ENCODE assay signal across 8 cellular contexts in the genomic region with DNA sequence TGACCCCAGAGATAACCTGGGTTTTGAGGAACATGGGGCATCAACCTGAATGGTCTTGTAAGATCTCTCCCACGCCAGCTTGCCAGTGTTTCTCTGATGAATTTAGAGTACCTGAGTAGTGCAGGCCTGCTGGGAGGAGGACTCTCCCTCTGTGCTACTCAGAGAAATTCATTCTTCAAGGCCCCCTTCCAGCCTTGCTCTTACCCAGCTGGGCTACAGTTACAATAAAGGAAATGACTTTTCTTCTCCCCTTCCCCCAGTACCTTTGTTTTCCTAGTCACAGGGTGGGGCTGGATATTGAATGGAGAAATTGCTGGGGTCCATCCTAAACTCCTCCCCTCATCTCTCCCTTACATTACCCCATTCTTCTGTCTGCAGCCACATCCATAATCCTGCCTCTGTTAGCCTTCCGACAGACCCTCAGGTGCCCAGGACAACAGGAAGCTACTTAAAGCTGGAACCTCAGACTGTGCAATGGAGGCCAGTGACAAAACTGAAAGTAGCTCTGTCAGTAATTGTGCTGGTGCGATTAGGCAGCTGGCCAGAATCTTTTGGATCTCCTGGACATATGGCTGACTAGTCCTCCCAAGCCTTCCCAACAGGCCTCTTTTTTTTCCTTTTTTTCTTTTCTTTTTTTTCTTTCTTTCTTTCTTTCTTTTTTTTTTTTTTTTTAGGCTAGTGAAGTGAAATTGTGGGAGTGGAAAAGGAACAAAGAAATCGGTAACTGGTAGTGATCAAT. TPM values are rescaled to one million over a fixed set of nuclear protein-coding genes. Genes with fewer than 3 reads are reported as not detected.
DNase-seq lines count a peak whose midpoint lies in the region; ATAC-seq and TF ChIP-seq lines count a peak whose summit lies in the region.

No MANE protein-coding gene starts in this region.

- peak overlapping the region; percentile 11 for H3K27ac Mint-ChIP-seq in endodermal cell
- peak overlapping the region; percentile 68 for H3K27ac Mint-ChIP-seq in nephron progenitor cell

- no peaks in the 10 kb centered on the region for H3K9me3 ChIP-seq in endodermal cell (ENCODE audit: control insufficient read depth, low read length)

- DNase-seq in DMS153 (lab: John Stamatoyannopoulos, UW) (peak; percentile 44), NCI-H82 treated with DMSO at 0.1 percent for 48 hours (lab: John Stamatoyannopoulos, UW; ENCODE audit: unreplicated experiment) (peak; percentile 46), endodermal cell (no peak), nephron progenitor cell (no peak), GOT3 (lab: John Stamatoyannopoulos, UW) (no peak), DMS114 treated with DMSO at 0.1 percent for 48 hours (lab: John Stamatoyannopoulos, UW; ENCODE audit: unreplicated experiment) (no peak)
- DNase-seq in stimulated activated CD4-positive, alpha-beta T cell treated with anti-CD3 and anti-CD28 coated beads, Interleukin-4, amount 100 ng/mL, for 1 hour: no peak

- H3K4me3 Mint-ChIP-seq in endodermal cell (no peak overlapping the region), nephron progenitor cell (peak overlapping the region; percentile 10)

- H3K36me3 Mint-ChIP-seq in endodermal cell (ENCODE audit: low read depth): peaks cover 16% of the 10 kb centered on the region
- peaks cover 2% of the 10 kb centered on the region for H3K36me3 Mint-ChIP-seq in nephron progenitor cell (ENCODE audit: low read depth)

- no peaks in the 10 kb centered on the region for H3K27me3 ChIP-seq in endodermal cell (ENCODE audit: control insufficient read depth, insufficient read depth, low read length, poor library complexity, severe bottlenecking)

- peaks cover 7% of the 10 kb centered on the region for H3K4me1 ChIP-seq in endodermal cell (ENCODE audit: control insufficient read depth, insufficient read depth, low read length)

- no peaks in the 10 kb centered on the region for H3K27me3 Mint-ChIP-seq in endodermal cell (ENCODE audit: insufficient read depth)
- no peaks in the 10 kb centered on the region for H3K27me3 Mint-ChIP-seq in nephron progenitor cell (ENCODE audit: low read depth, poor library complexity)

- H3K27ac ChIP-seq in endodermal cell (ENCODE audit: low read depth, low read length): peak overlapping the region; percentile 18

- WGBS in endodermal cell (ENCODE audit: insufficient coverage in 1 of 2, insufficient read length in 1 of 2), 2 experiments: 94 to 96% methylated on average over 3 to 4 of the region's 4 CpGs

- no peak for ATAC-seq in GM18861 (IDR thresholded peaks at IDR 0.05; ENCODE audit: unreplicated experiment)

- H3K4me1 Mint-ChIP-seq in endodermal cell (peaks cover 5% of the 10 kb centered on the region), nephron progenitor cell (peaks cover 29% of the 10 kb centered on the region)

- H3K9me3 Mint-ChIP-seq in endodermal cell (no peaks in the 10 kb centered on the region), nephron progenitor cell (no peaks in the 10 kb centered on the region)

- no peak overlapping the region for H3K4me3 ChIP-seq in endodermal cell (ENCODE audit: low read length)

- TF ChIP-seq CTCF in endodermal cell (conservative IDR thresholded peaks at IDR 0.05) (no peak), nephron progenitor cell (IDR thresholded peaks at IDR 0.05) (no peak)

- H3K36me3 ChIP-seq in endodermal cell (ENCODE audit: control insufficient read depth, insufficient read depth, low read length): peaks cover 22% of the 10 kb centered on the region

- no peak overlapping the region for H3K9ac ChIP-seq in endodermal cell (ENCODE audit: extremely low read depth, low read length, poor library complexity, severe bottlenecking)

RNA-seq across cellular contexts. Expression of gene LIMK2, which starts 17.5 kb away (rescaled TPM):
- 10 to 100 TPM; 41.4 to 42.2 TPM for total RNA-seq in endodermal cell
- 26.5 TPM for polyA plus RNA-seq in endodermal cell (2013, experiment 1 of 2)
- 25.9 TPM for polyA plus RNA-seq in endodermal cell (2013, experiment 2 of 2)

Comparison
In these comparisons a context has a peak if more than half of its experiments do, and no peak if none do; other contexts are left out.
1. DNase-seq: peak in DMS153 (single experiment) and NCI-H82 treated with DMSO at 0.1 percent for 48 hours (single experiment); none in endodermal cell (single experiment), nephron progenitor cell (single experiment), GOT3 (single experiment), stimulated activated CD4-positive, alpha-beta T cell treated with anti-CD3 and anti-CD28 coated beads, Interleukin-4, amount 100 ng/mL, for 1 hour (single experiment) and DMS114 treated with DMSO at 0.1 percent for 48 hours (single experiment).